8 cellular contexts compared by ENCODE assay signal in genomic region chr2:71277536-71278103, GRCh38. TPM values are rescaled to one million over a fixed set of nuclear protein-coding genes. Genes with fewer than 3 reads are reported as not detected.
A peak's percentile ranks its signal among the peaks of the same experiment; 100 is the strongest.
DNase-seq lines count a peak whose midpoint lies in the region; ATAC-seq and TF ChIP-seq lines count a peak whose summit lies in the region.

No MANE protein-coding gene starts in this region.

- no peak overlapping the region for H2BK5ac ChIP-seq in H9 (ENCODE audit: insufficient read length, low read length)

- H3K27ac Mint-ChIP-seq in CD8-positive, alpha-beta T cell = no peak overlapping the region
- H3K27ac Mint-ChIP-seq in H9 = no peak overlapping the region

- H3K9me3 ChIP-seq in CD8-positive, alpha-beta T cell (ENCODE audit: low read length) = no peaks in the 10 kb centered on the region
- H3K9me3 ChIP-seq in H9 (ENCODE audit: control insufficient read depth, low read depth, low read length) (no peaks in the 10 kb centered on the region), adipocyte (ENCODE audit: control insufficient read depth, low read length) (peaks cover 10% of the 10 kb centered on the region), heart right ventricle (no peaks in the 10 kb centered on the region)

- H2BK20ac ChIP-seq in H9 (ENCODE audit: low read depth, low read length, poor library complexity, severe bottlenecking) = no peak overlapping the region

- peaks cover 16% of the 10 kb centered on the region for H3K4me1 Mint-ChIP-seq in CD8-positive, alpha-beta T cell (ENCODE audit: low read depth)
- peaks cover 21 to 41% of the 10 kb centered on the region in 2 experiments for H3K4me1 Mint-ChIP-seq in H9

- POLR2A ChIA-PET in CD8-positive, alpha-beta T cell (lab: Charles Lee) = interaction anchor here (1.2 kb wide), 1 partner anchor 55 kb away, joined by 3 read pairs; no protein-coding TSS in a partner anchor

- no peak overlapping the region for H2AFZ ChIP-seq in H9 (ENCODE audit: low read length)

- peak overlapping the region; percentile 76 for H3K4me3 Mint-ChIP-seq in CD8-positive, alpha-beta T cell
- peak overlapping the region; percentile 68 to 82 for H3K4me3 Mint-ChIP-seq in H9

- no peak overlapping the region for H3K56ac ChIP-seq in H9 (ENCODE audit: insufficient read length, low read depth, low read length)

- no peak overlapping the region for H3T11ph ChIP-seq in H9 (ENCODE audit: low read length)

- no peak overlapping the region for H3K23ac ChIP-seq in H9 (ENCODE audit: insufficient read length, low read depth, low read length)

- H3K23me2 ChIP-seq in H9 (ENCODE audit: insufficient read length, low read depth, low read length, poor library complexity, severe bottlenecking) = peaks cover 11% of the 10 kb centered on the region

- peaks cover 18% of the 10 kb centered on the region for H3K27me3 ChIP-seq in CD8-positive, alpha-beta T cell (ENCODE audit: insufficient read depth, low read length)
- H3K27me3 ChIP-seq in H9 (ENCODE audit: insufficient read depth, low read length) = no peaks in the 10 kb centered on the region
- H3K27me3 ChIP-seq in adipocyte (replicated peaks; ENCODE audit: control insufficient read depth, insufficient read depth, low read length) = peaks cover 12% of the 10 kb centered on the region
- peaks cover 0 to 33% (median 0%) of the 10 kb centered on the region in 7 donors for H3K27me3 ChIP-seq in heart right ventricle

- no peaks in the 10 kb centered on the region for H3K36me3 ChIP-seq in CD8-positive, alpha-beta T cell (ENCODE audit: insufficient read depth, low read length)
- H3K36me3 ChIP-seq in adipocyte (ENCODE audit: control insufficient read depth, insufficient read depth, low read length, severe bottlenecking) (no peaks in the 10 kb centered on the region), heart right ventricle (no peaks in the 10 kb centered on the region)

- H3K4ac ChIP-seq in H9 (ENCODE audit: low read depth, low read length) = no peak overlapping the region

- no peaks in the 10 kb centered on the region for H3K36me3 Mint-ChIP-seq in CD8-positive, alpha-beta T cell
- H3K36me3 Mint-ChIP-seq in H9 (ENCODE audit: insufficient read depth in 1 of 3, low read depth in 3 of 3) = peaks cover 3 to 9% (median 7%) of the 10 kb centered on the region in 3 experiments; a peak in 3 of 7 replicates

- no peak overlapping the region for H3K4me3 ChIP-seq in CD8-positive, alpha-beta T cell (ENCODE audit: low read depth, low read length)
- H3K4me3 ChIP-seq in adipocyte (ENCODE audit: low read length) (peak overlapping the region; percentile 85), heart right ventricle (peak overlapping the region; percentile 55 to 73 (median 66))

- CTCF ChIA-PET in CD8-positive, alpha-beta T cell (lab: Charles Lee) = interaction anchor here (1.9 kb wide), 1 partner anchor 22 kb away, joined by 5 read pairs; no protein-coding TSS in a partner anchor

- peak in 2 of 7 experiments; percentile 18 to 21 for DNase-seq in CD8-positive, alpha-beta T cell
- DNase-seq in H9 = peak; percentile 77
- peak; percentile 14 for DNase-seq in OCI-M2 (lab: John Stamatoyannopoulos, UW; ENCODE audit: unreplicated experiment)
- peak; percentile 71 for DNase-seq in adipocyte (ENCODE audit: low read depth)
- peak; percentile 64 to 67 for DNase-seq in heart right ventricle
- peak; percentile 93 for DNase-seq in pons (ENCODE audit: low spot score)
- DNase-seq in NK-92 treated with Interleukin-12 subunit alpha and Interleukin-12 subunit beta, amount 100 ng/mL, for 24 hours (lab: John Stamatoyannopoulos, UW) = no peak

- H3K79me2 ChIP-seq in H9 (ENCODE audit: insufficient read depth, low read length) = no peaks in the 10 kb centered on the region

- H3K4me1 ChIP-seq in CD8-positive, alpha-beta T cell (ENCODE audit: insufficient read depth, low read length) = peaks cover 16% of the 10 kb centered on the region
- H3K4me1 ChIP-seq in H9 (ENCODE audit: insufficient read depth, low read length) (no peaks in the 10 kb centered on the region; the same call in 1 of the 2 replicates), adipocyte (ENCODE audit: control insufficient read depth, insufficient read depth, low read length) (peaks cover 33% of the 10 kb centered on the region), heart right ventricle (peaks cover 0 to 64% (median 24%) of the 10 kb centered on the region in 9 donors)

- H2BK15ac ChIP-seq in H9 (ENCODE audit: low read depth, low read length) = no peak overlapping the region

- no peak overlapping the region for H4K91ac ChIP-seq in H9 (ENCODE audit: insufficient read length, low read depth, low read length)

- no CpG with 5 or more reads among the region's 18 CpGs for WGBS in H9 (ENCODE audit: extremely low coverage, insufficient read length, low lambda C conversion rate)
- WGBS in heart right ventricle, 2 donors = 1 to 2% methylated on average over 18 of the region's 18 CpGs

- intact Hi-C loops in CD8-positive, alpha-beta T cell (cut with DNase I, micrococcal nuclease) = loop anchor here in 1 of 2 experiments (2.0 kb wide), 1 partner anchor 53 kb away; the partner anchor contains the start of gene ZNF638
- intact Hi-C loops in heart right ventricle (cut with DNase I) = loop anchor here in 9 of 10 donors (1.0 to 5.0 kb wide), 6 partner anchors 35 to 55 kb away; partner anchors contain the start of genes PAIP2B (in 8 of the 9) and ZNF638 (in 3 of the 9)

- TF ChIP-seq CTCF in CD8-positive, alpha-beta T cell (IDR thresholded peaks at IDR 0.05) = no peak
- TF ChIP-seq CTCF in H9 (conservative IDR thresholded peaks at IDR 0.05) = peak; percentile 57
- peak; percentile 22 to 65 (median 40) for TF ChIP-seq CTCF in heart right ventricle (IDR thresholded peaks at IDR 0.05)

- peaks cover 66% of the 10 kb centered on the region for H3K27me3 Mint-ChIP-seq in CD8-positive, alpha-beta T cell (ENCODE audit: low read depth)
- peaks cover 60% of the 10 kb centered on the region for H3K27me3 Mint-ChIP-seq in H9 (ENCODE audit: low read depth)

- no peaks in the 10 kb centered on the region for H4K20me1 ChIP-seq in H9 (ENCODE audit: control insufficient read depth, insufficient read depth, insufficient read length)

- no peak for ATAC-seq in CD8-positive, alpha-beta T cell
- ATAC-seq in heart right ventricle (peak; percentile 59 to 91 (median 82)), HG02759 (IDR thresholded peaks at IDR 0.05; ENCODE audit: unreplicated experiment) (no peak)

- H3K9ac ChIP-seq in H9 (ENCODE audit: extremely low read depth, insufficient read length, low read length) = no peak overlapping the region
- H3K9ac ChIP-seq in adipocyte (ENCODE audit: low read length) = peak overlapping the region; percentile 66

- no peak overlapping the region for H2BK120ac ChIP-seq in H9 (ENCODE audit: low read depth, low read length, poor library complexity, severe bottlenecking)

- no peaks in the 10 kb centered on the region for H3K79me1 ChIP-seq in H9 (ENCODE audit: insufficient read depth, low read depth, low read length, poor library complexity, severe bottlenecking)

- no peak overlapping the region for H4K5ac ChIP-seq in H9 (ENCODE audit: insufficient read length, low read depth, low read length)

- no peak overlapping the region for H2AK5ac ChIP-seq in H9 (ENCODE audit: insufficient read length, low read length)

- no peak overlapping the region for H3K27ac ChIP-seq in CD8-positive, alpha-beta T cell (ENCODE audit: low read depth, low read length)
- no peak overlapping the region for H3K27ac ChIP-seq in H9 (ENCODE audit: insufficient read length, low read depth, low read length)
- peak overlapping the region; percentile 77 to 93 (median 89) for H3K27ac ChIP-seq in heart right ventricle

- no peaks in the 10 kb centered on the region for H3K9me3 Mint-ChIP-seq in CD8-positive, alpha-beta T cell
- H3K9me3 Mint-ChIP-seq in H9 = peaks cover 14 to 18% of the 10 kb centered on the region in 2 experiments

- H2BK12ac ChIP-seq in H9 (ENCODE audit: insufficient read length, low read depth, low read length) = no peak overlapping the region

- no peak overlapping the region for H3K18ac ChIP-seq in H9 (ENCODE audit: insufficient read length, low read depth, low read length)

- no peak overlapping the region for H3K14ac ChIP-seq in H9 (ENCODE audit: insufficient read depth, low read length)

- H4K8ac ChIP-seq in H9 (replicated peaks; ENCODE audit: insufficient read length, low read depth, low read length) = no peak overlapping the region

- peak overlapping the region; percentile 69 for H3K4me2 ChIP-seq in H9 (ENCODE audit: insufficient read depth, insufficient read length, low read length)

RNA-seq across cellular contexts. Expression of gene PAIP2B, which starts 50.7 kb away (rescaled TPM):
- 1 to 10 TPM; 1.7 to 1.8 TPM for total RNA-seq in CD8-positive, alpha-beta T cell
- 16.8 and 17.7 TPM in 2 replicates for total RNA-seq in H9 (2021)
- 100 to 1,000 TPM in 1 of 10 donors, 10 to 100 TPM in 9; 45.9 to 108 (median 61.1) TPM for total RNA-seq in heart right ventricle
- polyA plus RNA-seq in heart right ventricle = 10 to 100 TPM in 1 of 2 donors, 1 to 10 TPM in 1; 7.2 to 13.7 TPM

RNA-seq across cellular contexts. Expression of gene ZNF638, which starts 54.0 kb away (rescaled TPM):
- 10 to 100 TPM; 61.9 to 71.1 TPM for total RNA-seq in CD8-positive, alpha-beta T cell
- total RNA-seq in H9 (2021) (141 and 146 TPM in 2 replicates), heart right ventricle (100 to 1,000 TPM in 1 of 10 donors, 10 to 100 TPM in 9; 68.4 to 100 (median 82.8) TPM)
- polyA plus RNA-seq in heart right ventricle = 100 to 1,000 TPM in 1 of 2 donors, 10 to 100 TPM in 1; 45.2 to 219 TPM

Comparison
In these comparisons a context has a peak if more than half of its experiments do, and no peak if none do; other contexts are left out.
1. ATAC-seq: peak in heart right ventricle (8 of 8); none in CD8-positive, alpha-beta T cell (single experiment) and HG02759 (single experiment).
2. H3K27ac ChIP-seq: peak in heart right ventricle (10 of 10); none in CD8-positive, alpha-beta T cell (single experiment) and H9 (single experiment).